In genomic region chr1:21238141-21238800, GRCh38 we compare ENCODE assay signal across 1 cellular context.
TF ChIP-seq lines count a peak whose summit lies in the region.

No MANE protein-coding gene starts in this region.

TF ChIP-seq in IMR-90, 13 proteins besides CTCF, POLR2A, EP300 and RAD21 (continued from another document):
- TF ChIP-seq FOS (IDR thresholded peaks at IDR 0.05; ENCODE audit: low read depth, low read length) (0 out of 2 replicates have a peak, but pooled peaks have one; percentile 3), USF2 (IDR thresholded peaks at IDR 0.05; ENCODE audit: low read depth, low read length) (no peak)
